9 cellular contexts compared by ENCODE assay signal in the genomic region with DNA sequence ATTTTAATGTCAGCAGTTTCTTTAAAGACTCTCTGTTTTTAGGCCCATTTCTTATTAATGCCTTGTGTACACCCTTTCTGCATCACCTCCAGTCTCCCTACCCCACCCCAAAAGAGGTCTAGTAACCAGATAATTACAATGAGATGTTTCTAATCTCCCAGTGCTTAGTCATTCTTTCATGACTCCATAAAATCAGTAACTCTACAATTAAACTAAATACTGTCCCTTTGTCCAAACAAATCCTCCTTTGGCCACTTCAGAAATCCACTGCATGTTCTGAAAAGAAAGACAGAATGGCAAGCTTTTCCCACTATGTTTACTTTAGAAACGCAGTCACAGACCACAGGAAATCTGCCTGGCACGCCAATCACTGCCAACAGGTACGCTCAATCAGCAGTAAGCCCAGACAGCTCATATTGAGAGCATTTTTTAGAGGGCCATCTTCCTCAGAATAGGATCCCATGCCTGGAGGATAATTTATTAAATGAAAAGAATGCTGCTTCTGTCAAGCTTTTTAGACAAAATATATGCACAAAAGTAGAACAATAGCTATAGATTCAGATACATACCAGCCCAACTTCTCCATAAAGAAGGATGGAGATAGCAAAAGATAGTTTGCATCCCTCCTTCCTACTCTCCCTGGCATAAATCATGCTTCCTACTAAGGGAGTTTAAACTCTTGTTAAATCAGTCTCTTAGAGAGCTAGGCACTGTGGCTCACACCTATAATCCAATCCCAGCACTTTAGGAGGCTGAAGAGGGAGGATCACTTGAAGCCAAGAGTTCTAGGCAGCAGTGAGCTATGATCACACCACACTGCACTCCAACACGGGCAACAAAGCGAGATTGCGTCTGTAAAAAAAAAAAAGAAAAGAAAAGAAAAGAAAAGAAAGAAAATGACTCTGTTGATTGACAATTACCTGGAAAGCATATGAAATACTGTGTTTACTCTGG. TPM values are rescaled to one million over a fixed set of nuclear protein-coding genes. Genes with fewer than 3 reads are reported as not detected.
DNase-seq lines count a peak whose midpoint lies in the region; ATAC-seq and TF ChIP-seq lines count a peak whose summit lies in the region.
"Had no signal": no experiment of that assay in that cellular context is flagged by ENCODE, and none has a peak within 500 bp of the region (broad histone marks: within the 10 kb centered on the region; RNA-seq: fewer than 3 reads in every experiment).

No MANE protein-coding gene starts in this region.

- DNase-seq in NCI-H1092 treated with DMSO at 0.1 percent for 48 hours (lab: John Stamatoyannopoulos, UW) (peak; percentile 19), NCI-H1092 (lab: John Stamatoyannopoulos, UW) (no peak), M059J (ENCODE audit: low read depth) (peak; percentile 96), amniotic epithelial cell (ENCODE audit: low read depth) (peak; percentile 32), retina (no peak), DMS79 (lab: John Stamatoyannopoulos, UW) (no peak)

- no peak overlapping the region for H3K9ac ChIP-seq in neural cell (ENCODE audit: low read length)

- peaks cover 61% of the 10 kb centered on the region for H3K79me2 ChIP-seq in neural cell (replicated peaks; ENCODE audit: insufficient read depth, low read length)

- H3K36me3 ChIP-seq in neural cell (ENCODE audit: insufficient read depth, low read length) = no peaks in the 10 kb centered on the region

- peak; percentile 28 for TF ChIP-seq EP300 in neural cell (conservative IDR thresholded peaks at IDR 0.05; ENCODE audit: poor library complexity, severe bottlenecking)

- H3K27ac ChIP-seq in neural cell (ENCODE audit: low read length) = no peak overlapping the region
- H3K27ac ChIP-seq: 22Rv1 had no signal

- peaks cover 6% of the 10 kb centered on the region for H4K20me1 ChIP-seq in neural cell (ENCODE audit: insufficient read depth)

- ATAC-seq in HG02571 (IDR thresholded peaks at IDR 0.05; ENCODE audit: unreplicated experiment) = no peak

- no peak overlapping the region for H3K4me3 ChIP-seq in neural cell (ENCODE audit: low read length)

- H2AFZ ChIP-seq in neural cell (ENCODE audit: low read depth, low read length) = no peak overlapping the region

- no peaks in the 10 kb centered on the region for H3K9me3 ChIP-seq in neural cell (ENCODE audit: low read length)

- TF ChIP-seq CTCF in neural cell (IDR thresholded peaks at IDR 0.05; ENCODE audit: poor library complexity, severe bottlenecking) = no peak

- TF ChIP-seq RAD21 in neural cell (conservative IDR thresholded peaks at IDR 0.05) = no peak

- H3K4me2 ChIP-seq in neural cell (ENCODE audit: low read length) = no peak overlapping the region

- H3K27me3 ChIP-seq in neural cell (ENCODE audit: insufficient read depth, low read depth, low read length) = no peaks in the 10 kb centered on the region

- no peaks in the 10 kb centered on the region for H3F3A ChIP-seq in neural cell (ENCODE audit: insufficient read depth, low read length, poor library complexity, severe bottlenecking)

- no peaks in the 10 kb centered on the region for H3K9me2 ChIP-seq in neural cell (ENCODE audit: insufficient read depth, low read length)

TF ChIP-seq in neural cell, 6 proteins besides CTCF, POLR2A, EP300 and RAD21:
- TF ChIP-seq, protein P1, sequence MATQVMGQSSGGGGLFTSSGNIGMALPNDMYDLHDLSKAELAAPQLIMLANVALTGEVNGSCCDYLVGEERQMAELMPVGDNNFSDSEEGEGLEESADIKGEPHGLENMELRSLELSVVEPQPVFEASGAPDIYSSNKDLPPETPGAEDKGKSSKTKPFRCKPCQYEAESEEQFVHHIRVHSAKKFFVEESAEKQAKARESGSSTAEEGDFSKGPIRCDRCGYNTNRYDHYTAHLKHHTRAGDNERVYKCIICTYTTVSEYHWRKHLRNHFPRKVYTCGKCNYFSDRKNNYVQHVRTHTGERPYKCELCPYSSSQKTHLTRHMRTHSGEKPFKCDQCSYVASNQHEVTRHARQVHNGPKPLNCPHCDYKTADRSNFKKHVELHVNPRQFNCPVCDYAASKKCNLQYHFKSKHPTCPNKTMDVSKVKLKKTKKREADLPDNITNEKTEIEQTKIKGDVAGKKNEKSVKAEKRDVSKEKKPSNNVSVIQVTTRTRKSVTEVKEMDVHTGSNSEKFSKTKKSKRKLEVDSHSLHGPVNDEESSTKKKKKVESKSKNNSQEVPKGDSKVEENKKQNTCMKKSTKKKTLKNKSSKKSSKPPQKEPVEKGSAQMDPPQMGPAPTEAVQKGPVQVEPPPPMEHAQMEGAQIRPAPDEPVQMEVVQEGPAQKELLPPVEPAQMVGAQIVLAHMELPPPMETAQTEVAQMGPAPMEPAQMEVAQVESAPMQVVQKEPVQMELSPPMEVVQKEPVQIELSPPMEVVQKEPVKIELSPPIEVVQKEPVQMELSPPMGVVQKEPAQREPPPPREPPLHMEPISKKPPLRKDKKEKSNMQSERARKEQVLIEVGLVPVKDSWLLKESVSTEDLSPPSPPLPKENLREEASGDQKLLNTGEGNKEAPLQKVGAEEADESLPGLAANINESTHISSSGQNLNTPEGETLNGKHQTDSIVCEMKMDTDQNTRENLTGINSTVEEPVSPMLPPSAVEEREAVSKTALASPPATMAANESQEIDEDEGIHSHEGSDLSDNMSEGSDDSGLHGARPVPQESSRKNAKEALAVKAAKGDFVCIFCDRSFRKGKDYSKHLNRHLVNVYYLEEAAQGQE (IDR thresholded peaks at IDR 0.05; ENCODE audit: borderline replicate concordance) = no peak
- TF ChIP-seq MXI1 (conservative IDR thresholded peaks at IDR 0.05; ENCODE audit: poor library complexity, severe bottlenecking) (no peak), SMC3 (conservative IDR thresholded peaks at IDR 0.05; ENCODE audit: poor library complexity) (no peak), POLR2AphosphoS5 (IDR thresholded peaks at IDR 0.05) (no peak)
TF ChIP-seq in neural cell: peak in this region for 0.

RNA-seq across cellular contexts. Expression of a gene that starts 14.6 kb away (rescaled TPM):
- total RNA-seq in M059J (2014; rRNA removed; shearing (Covaris generic)) = 30.8 and 40.6 TPM in 2 replicates
- 41.3 and 48.8 TPM in 2 replicates for polyA plus RNA-seq in neural cell
- polyA minus RNA-seq in neural cell = 193 and 253 TPM in 2 replicates

Comparison
In these comparisons a context has a peak if more than half of its experiments do, and no peak if none do; other contexts are left out.
1. DNase-seq: peak in NCI-H1092 treated with DMSO at 0.1 percent for 48 hours (single experiment), M059J (single experiment) and amniotic epithelial cell (single experiment); none in NCI-H1092 (single experiment), retina (single experiment) and DMS79 (single experiment).